29 cellular contexts compared by ENCODE assay signal in genomic region chr14:18656627-18657026, GRCh38. TPM values are rescaled to one million over a fixed set of nuclear protein-coding genes. Genes with fewer than 3 reads are reported as not detected.
"Had no signal": no experiment of that assay in that cellular context is flagged by ENCODE, and none has a peak within 500 bp of the region (broad histone marks: within the 10 kb centered on the region; RNA-seq: fewer than 3 reads in every experiment).

No MANE protein-coding gene starts in this region.

- H3K27me3 ChIP-seq: adrenal gland, body of pancreas, breast epithelium, MG63, Peyer's patch had no signal

- ATAC-seq: activated CD4-positive, alpha-beta T cell treated with anti-CD3 and anti-CD28 coated beads for 36 hours; activated CD4-positive, CD25-positive, alpha-beta regulatory T cell treated with anti-CD3 and anti-CD28 coated beads, Interleukin-2, amount 50 U/mL, for 24 hours; activated CD8-positive, alpha-beta T cell treated with anti-CD3 and anti-CD28 coated beads, Interleukin-2, amount 10 ng/mL, durations not matched to agents 7 days and 5 days; activated naive CD4-positive, alpha-beta T cell treated with anti-CD3 and anti-CD28 coated beads, Interleukin-2, amount 50 U/mL, for 72 hours; activated T-cell treated with anti-CD3 and anti-CD28 coated beads, Interleukin-2, amount 50 U/mL, for 4 hours; body of pancreas; PC-3; WTC11 had no signal

- H3K36me3 ChIP-seq: adrenal gland, breast epithelium, MG63, Peyer's patch had no signal

- H3K9me3 ChIP-seq: adrenal gland, body of pancreas, MG63 had no signal

- H3K4me3 ChIP-seq: adrenal gland, body of pancreas, breast epithelium, MG63, Peyer's patch had no signal

- DNase-seq: activated CD4-positive, alpha-beta T cell treated with anti-CD3 and anti-CD28 coated beads for 36 hours; activated CD4-positive, alpha-beta T cell treated with anti-CD3 and anti-CD28 coated beads, Interleukin-2, amount 10 ng/mL, durations not matched to agents 7 days and 5 days; activated CD4-positive, alpha-beta T cell treated with anti-CD3 and anti-CD28 coated beads, Interleukin-2, amount 50 U/mL, for 48 hours; activated CD8-positive, alpha-beta T cell treated with anti-CD3 and anti-CD28 coated beads, Interleukin-2, amount 10 ng/mL, durations not matched to agents 7 days and 5 days; activated gamma-delta T cell treated with Interleukin-2 at 50 U/mL for 16 hours; activated naive CD4-positive, alpha-beta T cell treated with anti-CD3 and anti-CD28 coated beads for 36 hours; activated T-cell treated with anti-CD3 and anti-CD28 coated beads, Interleukin-2, amount 50 U/mL, for 4 hours; adrenal gland; body of pancreas; MG63; NCI-H1048; NCI-H1105 treated with DMSO at 0.1 percent for 48 hours; NCI-H1436 treated with DMSO at 0.1 percent for 48 hours; NCI-H1694 treated with DMSO at 0.1 percent for 48 hours; NCI-H2029; NCI-H345; NCI-H524 treated with DMSO at 0.1 percent for 48 hours; NK-92 treated with Interleukin-12 subunit alpha and Interleukin-12 subunit beta, amount 100 ng/mL, for 24 hours; PC-3; Peyer's patch; SHP77 treated with DMSO at 0.1 percent for 48 hours had no signal

- H3K4me1 ChIP-seq: adrenal gland, body of pancreas, breast epithelium, Peyer's patch had no signal

- H3K27ac ChIP-seq: adrenal gland, body of pancreas, breast epithelium, Peyer's patch had no signal

- FAIRE-seq: astrocyte had no signal

RNA-seq across cellular contexts. Expression of gene OR11H12, which starts 55.7 kb away (rescaled TPM):
- total RNA-seq: activated CD4-positive, alpha-beta T cell treated with anti-CD3 and anti-CD28 coated beads for 36 hours; activated CD4-positive, alpha-beta T cell treated with anti-CD3 and anti-CD28 coated beads, Interleukin-2, amount 10 ng/mL, durations not matched to agents 7 days and 5 days; activated CD8-positive, alpha-beta T cell treated with anti-CD3 and anti-CD28 coated beads, Interleukin-2, amount 10 ng/mL, durations not matched to agents 7 days and 5 days; activated naive CD4-positive, alpha-beta T cell treated with anti-CD3 and anti-CD28 coated beads for 36 hours; activated naive CD4-positive, alpha-beta T cell treated with anti-CD3 and anti-CD28 coated beads, Interleukin-2, amount 50 U/mL, for 72 hours; activated T-cell treated with anti-CD3 and anti-CD28 coated beads, Interleukin-2, amount 50 U/mL, for 4 hours; activated T-helper 1 cell treated with anti-CD3 and anti-CD28 coated beads, Interleukin-12 subunit alpha, Interleukin-12 subunit beta, Interleukin-2, Interleukin-4 antibody, amounts not matched to agents 30 ng/mL and 10 ng/mL and 1 ng/mL, durations not matched to agents 14 hours and 24 hours and 36 hours; adrenal gland; astrocyte; body of pancreas; breast epithelium; cardiac septum; PC-3; Peyer's patch; SK-MEL-5; WTC11 had no signal
- polyA plus RNA-seq: adrenal gland had no signal
